1 cellular context compared by ENCODE assay signal in the genomic region with DNA sequence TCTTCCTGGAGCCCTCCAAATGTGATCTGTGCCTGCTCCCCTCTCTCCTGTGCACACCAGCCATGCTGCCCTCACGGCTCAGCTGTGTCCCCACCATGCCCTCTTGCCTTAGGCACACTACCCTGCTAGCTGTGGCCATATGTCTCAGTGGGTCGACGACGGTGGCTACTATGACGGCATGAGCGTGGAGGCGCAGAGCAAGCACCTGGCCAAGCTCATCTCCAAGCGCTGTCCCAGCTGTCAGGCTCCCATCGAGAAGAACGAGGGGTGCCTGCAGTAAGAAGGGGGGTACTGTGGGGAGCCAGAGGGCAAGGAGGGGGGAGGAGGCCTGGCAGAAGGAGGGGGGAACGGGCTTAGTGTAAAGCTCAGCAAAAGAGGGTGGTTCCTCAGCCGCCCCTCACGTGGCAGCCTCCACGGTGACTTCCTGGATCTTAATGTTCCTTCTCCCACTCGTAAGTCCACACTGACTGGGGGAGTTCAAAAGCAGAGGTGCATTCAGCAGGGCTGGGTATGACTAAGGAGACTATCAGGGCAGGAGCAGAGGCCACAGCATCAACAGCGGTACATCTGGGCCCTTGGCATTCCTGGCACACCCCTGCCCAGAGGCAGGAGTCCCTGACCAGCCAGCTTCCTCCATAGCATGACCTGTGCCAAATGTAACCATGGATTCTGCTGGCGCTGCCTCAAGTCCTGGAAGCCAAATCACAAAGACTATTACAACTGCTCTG.
TF ChIP-seq lines count a peak whose summit lies in the region.

No MANE protein-coding gene starts in this region.

TF ChIP-seq in H1, 55 proteins besides CTCF, POLR2A, EP300 and RAD21:
- no peak for TF ChIP-seq HDAC6 (IDR thresholded peaks at IDR 0.05; ENCODE audit: low read depth, low read length)
TF ChIP-seq in H1: peak in this region for 0.
